ENCODE assay signal across 8 cellular contexts in genomic region chr5:164013077-164013670, GRCh38.
A peak's percentile ranks its signal among the peaks of the same experiment; 100 is the strongest.
DNase-seq lines count a peak whose midpoint lies in the region; ATAC-seq and TF ChIP-seq lines count a peak whose summit lies in the region.

No MANE protein-coding gene starts in this region.

- DNase-seq in CD1c-positive myeloid dendritic cell (ENCODE audit: extremely low spot score) (peak; percentile 71), NAMALWA (ENCODE audit: low spot score) (peak; percentile 84), SW 1271 (lab: John Stamatoyannopoulos, UW) (peak; percentile 9 to 71), fibroblast of mammary gland (ENCODE audit: low read depth) (peak; percentile 81), non-pigmented ciliary epithelial cell (ENCODE audit: low read depth) (peak; percentile 42)
- DNase-seq in activated effector memory CD4-positive, alpha-beta T cell treated with Interleukin-2 at 50 U/mL for 16 hours, result no peak

- no peak overlapping the region for H3K4me3 ChIP-seq in fibroblast of mammary gland (ENCODE audit: control insufficient read depth, low read depth, low read length)

- TF ChIP-seq CTCF in fibroblast of mammary gland (conservative IDR thresholded peaks at IDR 0.05; ENCODE audit: control insufficient read depth, insufficient read depth, low read depth, low read length), result peak; percentile 65

- peak; percentile 88 for ATAC-seq in GM18498 (IDR thresholded peaks at IDR 0.05; ENCODE audit: unreplicated experiment)
- ATAC-seq in HG02759 (IDR thresholded peaks at IDR 0.05; ENCODE audit: unreplicated experiment), result peak; percentile 90
